9 cellular contexts compared by ENCODE assay signal in genomic region chr12:64673490-64674169, GRCh38.
DNase-seq lines count a peak whose midpoint lies in the region; ATAC-seq and TF ChIP-seq lines count a peak whose summit lies in the region.
"Had no signal": no experiment of that assay in that cellular context is flagged by ENCODE, and none has a peak within 500 bp of the region (broad histone marks: within the 10 kb centered on the region; RNA-seq: fewer than 3 reads in every experiment).

No MANE protein-coding gene starts in this region.

- H3K36me3 ChIP-seq in Peyer's patch (no peaks in the 10 kb centered on the region), thymus (ENCODE audit: control insufficient read depth, insufficient read depth) (no peaks in the 10 kb centered on the region)
- H3K36me3 ChIP-seq: HAP-1 had no signal

- no peak for ATAC-seq in omental fat pad (ENCODE audit: low FRiP score)

- H3K9me3 Mint-ChIP-seq in activated CD4-positive, alpha-beta T cell treated with anti-CD3 and anti-CD28 coated beads, Interleukin-2, amount 10 ng/mL, durations not matched to agents 7 days and 5 days, result no peaks in the 10 kb centered on the region

- H3K4me3 ChIP-seq in Peyer's patch (no peak overlapping the region), thymus (ENCODE audit: low read length) (no peak overlapping the region)
- H3K4me3 ChIP-seq: HAP-1 had no signal

- peak overlapping the region; percentile 67 for H3K4me3 Mint-ChIP-seq in activated CD4-positive, alpha-beta T cell treated with anti-CD3 and anti-CD28 coated beads, Interleukin-2, amount 10 ng/mL, durations not matched to agents 7 days and 5 days

- H3K27me3 Mint-ChIP-seq in activated CD4-positive, alpha-beta T cell treated with anti-CD3 and anti-CD28 coated beads, Interleukin-2, amount 10 ng/mL, durations not matched to agents 7 days and 5 days, result no peaks in the 10 kb centered on the region

- H3K4me1 Mint-ChIP-seq in activated CD4-positive, alpha-beta T cell treated with anti-CD3 and anti-CD28 coated beads, Interleukin-2, amount 10 ng/mL, durations not matched to agents 7 days and 5 days, result peaks cover 92% of the 10 kb centered on the region

- H3K9me3 ChIP-seq in Peyer's patch, result no peaks in the 10 kb centered on the region
- H3K9me3 ChIP-seq in thymus (ENCODE audit: control insufficient read depth), result no peaks in the 10 kb centered on the region
- H3K9me3 ChIP-seq: HAP-1 had no signal

- no peak for DNase-seq in activated CD4-positive, alpha-beta T cell treated with anti-CD3 and anti-CD28 coated beads, Interleukin-2, amount 10 ng/mL, durations not matched to agents 7 days and 5 days
- DNase-seq in activated CD4-positive, alpha-beta T cell treated with anti-CD3 and anti-CD28 coated beads for 1 hour, result no peak
- no peak for DNase-seq in Peyer's patch
- DNase-seq in cardiac septum (ENCODE audit: low spot score), result peak; percentile 10
- no peak for DNase-seq in C1 segment of cervical spinal cord (lab: John Stamatoyannopoulos, UW)
- DNase-seq in NK-92 (lab: John Stamatoyannopoulos, UW; ENCODE audit: unreplicated experiment), result no peak
- no peak for DNase-seq in omental fat pad (ENCODE audit: low spot score)

- H3K27me3 ChIP-seq in Peyer's patch (no peaks in the 10 kb centered on the region), thymus (ENCODE audit: control insufficient read depth, insufficient read depth) (no peaks in the 10 kb centered on the region)

- peak overlapping the region; percentile 90 for H3K27ac Mint-ChIP-seq in activated CD4-positive, alpha-beta T cell treated with anti-CD3 and anti-CD28 coated beads, Interleukin-2, amount 10 ng/mL, durations not matched to agents 7 days and 5 days

- H3K4me1 ChIP-seq in Peyer's patch, result peaks cover 12 to 92% (median 29%) of the 10 kb centered on the region in 4 donors
- peaks cover 60% of the 10 kb centered on the region for H3K4me1 ChIP-seq in thymus (ENCODE audit: control insufficient read depth, insufficient read depth, low read length)

- H3K36me3 Mint-ChIP-seq in activated CD4-positive, alpha-beta T cell treated with anti-CD3 and anti-CD28 coated beads, Interleukin-2, amount 10 ng/mL, durations not matched to agents 7 days and 5 days (ENCODE audit: low read depth), result peaks cover 55% of the 10 kb centered on the region

- TF ChIP-seq CTCF in Peyer's patch (IDR thresholded peaks at IDR 0.05) (no peak), omental fat pad (IDR thresholded peaks at IDR 0.05) (no peak)

- TF ChIP-seq POLR2A in Peyer's patch (IDR thresholded peaks at IDR 0.05), result no peak

- H3K27ac ChIP-seq in Peyer's patch, result peak overlapping the region; percentile 34 to 82 (median 74)
- H3K27ac ChIP-seq in thymus (ENCODE audit: low read depth), result peak overlapping the region; percentile 74

- CTCF ChIA-PET in activated CD4-positive, alpha-beta T cell treated with anti-CD3 and anti-CD28 coated beads, Interleukin-2, amount 10 ng/mL, durations not matched to agents 7 days and 5 days (lab: Charles Lee), result interaction anchor here (0.9 to 2.1 kb wide), 4 partner anchors 11 to 62 kb away, joined by 3 to 8 read pairs (median 3); no protein-coding TSS in a partner anchor

- POLR2A ChIA-PET in activated CD4-positive, alpha-beta T cell treated with anti-CD3 and anti-CD28 coated beads, Interleukin-2, amount 10 ng/mL, durations not matched to agents 7 days and 5 days (lab: Charles Lee), result no interaction called here

- intact Hi-C loops in cardiac septum (cut with DNase I), result loop anchor here (5.0 kb wide), 1 partner anchor 61 kb away; the partner anchor contains the start of gene RASSF3

- 91% methylated on average over 9 of the region's 9 CpGs for WGBS in thymus
